ENCODE assay signal across 1 cellular context in genomic region chr16:4290236-4290830, GRCh38.
TF ChIP-seq lines count a peak whose summit lies in the region.

No MANE protein-coding gene starts in this region.

TF ChIP-seq in K562, 482 proteins besides CTCF, POLR2A, EP300 and RAD21 (continued from another document):
- TF ChIP-seq MLLT1 (IDR thresholded peaks at IDR 0.05): 0 out of 4 replicates have a peak, but pooled peaks of 1 of the 2 experiments have one; percentile 20
- TF ChIP-seq ZNF143 (CRISPR knock-in tag; IDR thresholded peaks at IDR 0.05): no peak
- TF ChIP-seq JUN (IDR thresholded peaks at IDR 0.05; ENCODE audit: borderline replicate concordance, low read depth, low read length): peak; percentile 82
- no peak for TF ChIP-seq JUN (CRISPR knock-in tag; IDR thresholded peaks at IDR 0.05; ENCODE audit: borderline replicate concordance)
- TF ChIP-seq ATF3 (IDR thresholded peaks at IDR 0.05): peak; percentile 88
- TF ChIP-seq ATF3 (CRISPR knock-in tag; conservative IDR thresholded peaks at IDR 0.05): no peak
- TF ChIP-seq CEBPG (CRISPR knock-in tag; IDR thresholded peaks at IDR 0.05): peak; percentile 81
- peak in 1 of 2 experiments; percentile 84; a peak in 2 of 4 replicates for TF ChIP-seq CEBPG (tag; conservative IDR thresholded peaks at IDR 0.05 in 1 of 2, IDR thresholded peaks at IDR 0.05 in 1 of 2)
- TF ChIP-seq KDM2B (CRISPR knock-in tag; IDR thresholded peaks at IDR 0.05): no peak
- TF ChIP-seq DPF2 (IDR thresholded peaks at IDR 0.05): 0 out of 2 replicates have a peak, but pooled peaks have one; percentile 29
- no peak for TF ChIP-seq ZSCAN32 (CRISPR knock-in tag; IDR thresholded peaks at IDR 0.05)
- TF ChIP-seq SMAD3 (CRISPR knock-in tag; conservative IDR thresholded peaks at IDR 0.05): no peak
- no peak for TF ChIP-seq ZNF830 (CRISPR knock-in tag; IDR thresholded peaks at IDR 0.05)
- TF ChIP-seq FOSL1 (tag; conservative IDR thresholded peaks at IDR 0.05): peak; percentile 90
- 0 out of 2 replicates have a peak, but pooled peaks have one; percentile 22 for TF ChIP-seq CTBP1 (IDR thresholded peaks at IDR 0.05; ENCODE audit: borderline replicate concordance)
- TF ChIP-seq GTF2B (IDR thresholded peaks at IDR 0.05; ENCODE audit: extremely low read depth, insufficient read length): no peak
- TF ChIP-seq BHLHE40 (IDR thresholded peaks at IDR 0.05; ENCODE audit: low read length): peak; percentile 53
- TF ChIP-seq MAZ (CRISPR knock-in tag; conservative IDR thresholded peaks at IDR 0.05 in 1 of 2, IDR thresholded peaks at IDR 0.05 in 1 of 2): no peak
- TF ChIP-seq ZEB2 (IDR thresholded peaks at IDR 0.05): 0 out of 2 replicates have a peak, but pooled peaks have one; percentile 31
- no peak for TF ChIP-seq EGR1 (conservative IDR thresholded peaks at IDR 0.05)
- no peak for TF ChIP-seq ZFP1 (CRISPR knock-in tag; IDR thresholded peaks at IDR 0.05)
- TF ChIP-seq KDM1A (IDR thresholded peaks at IDR 0.05): peak; percentile 14 to 24; a peak in 1 of 4 replicates
- peak; percentile 77 for TF ChIP-seq JUND (IDR thresholded peaks at IDR 0.05; ENCODE audit: borderline replicate concordance, low read depth, low read length)
- no peak for TF ChIP-seq JUND (tag; IDR thresholded peaks at IDR 0.05; ENCODE audit: borderline replicate concordance, low read depth, low read length)
- 0 out of 2 replicates have a peak, but pooled peaks have one; percentile 13 for TF ChIP-seq TFAP4 (CRISPR knock-in tag; IDR thresholded peaks at IDR 0.05; ENCODE audit: borderline replicate concordance)
